1 cellular context compared by ENCODE assay signal in the genomic region with DNA sequence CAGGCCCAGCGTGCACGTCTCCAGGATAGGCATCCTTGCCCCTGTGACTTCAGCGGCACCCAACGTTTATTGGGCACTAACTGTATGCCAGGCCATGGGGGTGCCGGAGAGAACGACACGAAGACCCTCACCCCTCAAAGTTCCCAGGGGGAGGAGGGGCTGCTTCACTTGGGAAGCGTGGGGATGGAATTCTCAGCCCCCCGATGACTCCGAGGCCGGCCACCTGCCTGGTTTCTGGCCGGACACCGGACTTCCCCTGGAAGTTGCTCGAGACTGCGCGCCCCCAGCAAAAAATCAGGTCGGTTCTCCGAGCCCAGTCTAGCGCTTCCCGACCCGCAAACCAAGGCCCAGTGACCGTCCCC.
TF ChIP-seq lines count a peak whose summit lies in the region.

No MANE protein-coding gene starts in this region.

TF ChIP-seq in neural cell, 6 proteins besides CTCF, POLR2A, EP300 and RAD21 (continued from another document):
- TF ChIP-seq TAF1 (IDR thresholded peaks at IDR 0.05; ENCODE audit: low read depth) (no peak), EZH2 (IDR thresholded peaks at IDR 0.05; ENCODE audit: borderline replicate concordance, insufficient read depth, low read length, poor library complexity, severe bottlenecking) (no peak), POLR2AphosphoS5 (IDR thresholded peaks at IDR 0.05) (no peak)
